ENCODE assay signal across 8 cellular contexts in the genomic region with DNA sequence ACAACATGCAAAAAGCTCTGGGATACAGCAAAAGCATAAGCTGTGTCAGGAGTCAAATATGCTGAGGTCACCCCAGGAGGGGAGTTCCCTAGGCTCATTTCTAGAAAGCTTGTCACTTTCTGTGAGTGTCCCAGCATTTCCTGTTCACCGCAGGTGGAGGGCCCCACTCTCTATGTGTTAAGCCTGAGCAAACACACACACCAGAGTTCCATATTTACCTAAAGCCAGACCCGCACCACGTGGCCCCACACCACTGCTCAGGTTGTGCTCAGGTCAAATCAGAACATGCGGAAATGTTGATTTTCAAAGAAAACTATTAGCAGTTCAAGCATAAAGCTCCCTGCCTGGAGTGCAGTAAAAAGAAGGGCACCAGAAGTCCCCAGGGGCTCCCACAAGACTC.
DNase-seq lines count a peak whose midpoint lies in the region; ATAC-seq and TF ChIP-seq lines count a peak whose summit lies in the region.

No MANE protein-coding gene starts in this region.

- H3K9me3 ChIP-seq in BLaER1 (peaks cover 22% of the 10 kb centered on the region), tibial artery (peaks cover 0 to 22% (median 18%) of the 10 kb centered on the region in 3 donors)
- no peaks in the 10 kb centered on the region for H3K9me3 ChIP-seq in CD8-positive, alpha-beta memory T cell (ENCODE audit: low read length)

- H3K9me3 Mint-ChIP-seq in CD8-positive, alpha-beta memory T cell, result peaks cover 0 to 13% (median 11%) of the 10 kb centered on the region in 5 donors

- POLR2A ChIA-PET in CD8-positive, alpha-beta memory T cell (lab: Charles Lee), result no interaction called here

- H3K4me1 Mint-ChIP-seq in CD8-positive, alpha-beta memory T cell, result no peaks in the 10 kb centered on the region

- H3K4me1 ChIP-seq in BLaER1 (peaks cover 18% of the 10 kb centered on the region), tibial artery (no peaks in the 10 kb centered on the region)
- no peaks in the 10 kb centered on the region for H3K4me1 ChIP-seq in CD8-positive, alpha-beta memory T cell (ENCODE audit: insufficient read depth, low read length)

- TF ChIP-seq CTCF in tibial artery (IDR thresholded peaks at IDR 0.05), result no peak

- intact Hi-C loops in tibial artery (cut with DNase I; ENCODE audit: low total_unique reads), result no loop called here

- H3K4me2 ChIP-seq in BLaER1, result peak overlapping the region; percentile 58

- H3K4me3 ChIP-seq in BLaER1 (no peak overlapping the region), tibial artery (no peak overlapping the region)
- H3K4me3 ChIP-seq in CD8-positive, alpha-beta memory T cell (ENCODE audit: low read length), result no peak overlapping the region

- peaks cover 3 to 4% of the 10 kb centered on the region in 2 donors for H3K27me3 Mint-ChIP-seq in CD8-positive, alpha-beta memory T cell

- no peaks in the 10 kb centered on the region for H3K36me3 ChIP-seq in BLaER1
- no peaks in the 10 kb centered on the region for H3K36me3 ChIP-seq in tibial artery
- no peaks in the 10 kb centered on the region for H3K36me3 ChIP-seq in CD8-positive, alpha-beta memory T cell (ENCODE audit: insufficient read depth, low read length)

- H3K27ac Mint-ChIP-seq in CD8-positive, alpha-beta memory T cell, result no peak overlapping the region

- no peak overlapping the region for H3K9ac ChIP-seq in BLaER1

- H4K20me1 ChIP-seq in BLaER1, result no peaks in the 10 kb centered on the region

- H3K4me3 Mint-ChIP-seq in CD8-positive, alpha-beta memory T cell, result no peak overlapping the region

- ATAC-seq in GM18858 (IDR thresholded peaks at IDR 0.05; ENCODE audit: unreplicated experiment) (peak; percentile 99), HG02763 (IDR thresholded peaks at IDR 0.05; ENCODE audit: unreplicated experiment) (peak; percentile 100)

- H3K27ac ChIP-seq in BLaER1 (peak overlapping the region; percentile 21; the same call in 1 of the 2 replicates), tibial artery (no peak overlapping the region)
- H3K27ac ChIP-seq in CD8-positive, alpha-beta memory T cell (ENCODE audit: low read depth, low read length), result no peak overlapping the region

- DNase-seq in NCI-H510A (lab: John Stamatoyannopoulos, UW) (peak; percentile 51), tibial artery (no peak), cerebellar nuclear complex (lab: John Stamatoyannopoulos, UW) (no peak)
- DNase-seq in CD8-positive, alpha-beta memory T cell, result no peak
- DNase-seq in activated naive CD4-positive, alpha-beta T cell treated with Interleukin-2 at 50 U/mL for 16 hours, result no peak

- H3K27me3 ChIP-seq in BLaER1 (no peaks in the 10 kb centered on the region), tibial artery (peaks cover 0 to 8% of the 10 kb centered on the region in 2 donors)
- no peaks in the 10 kb centered on the region for H3K27me3 ChIP-seq in CD8-positive, alpha-beta memory T cell (ENCODE audit: insufficient read depth, low read length, poor library complexity, severe bottlenecking)

- H3K36me3 Mint-ChIP-seq in CD8-positive, alpha-beta memory T cell, result no peaks in the 10 kb centered on the region

- CTCF ChIA-PET in CD8-positive, alpha-beta memory T cell (lab: Charles Lee), result no interaction called here
